ENCODE assay signal across 1 cellular context in genomic region chr1:114719424-114719787, GRCh38.
TF ChIP-seq lines count a peak whose summit lies in the region.

No MANE protein-coding gene starts in this region.

TF ChIP-seq in GM23338, 12 proteins besides CTCF, POLR2A, EP300 and RAD21 (continued from another document):
- TF ChIP-seq ZNF462 (CRISPR knock-in tag; IDR thresholded peaks at IDR 0.05) (no peak), ZNF114 (CRISPR knock-in tag; IDR thresholded peaks at IDR 0.05) (no peak), EZH2 (IDR thresholded peaks at IDR 0.05; ENCODE audit: low read depth, unreplicated experiment) (no peak), CREB1 (CRISPR knock-in tag; IDR thresholded peaks at IDR 0.05; ENCODE audit: low read depth) (no peak), NANOG (IDR thresholded peaks at IDR 0.05; ENCODE audit: borderline replicate concordance) (no peak), EZH2phosphoT487 (IDR thresholded peaks at IDR 0.05; ENCODE audit: unreplicated experiment) (no peak), STAT1 (IDR thresholded peaks at IDR 0.05; ENCODE audit: unreplicated experiment) (no peak), REST (IDR thresholded peaks at IDR 0.05; ENCODE audit: unreplicated experiment) (no peak), ETS1 (IDR thresholded peaks at IDR 0.05) (no peak), POLR2AphosphoS5 (IDR thresholded peaks at IDR 0.05; ENCODE audit: low read depth) (no peak)
